Comparison of ENCODE assay signal across 8 cellular contexts in the genomic region with DNA sequence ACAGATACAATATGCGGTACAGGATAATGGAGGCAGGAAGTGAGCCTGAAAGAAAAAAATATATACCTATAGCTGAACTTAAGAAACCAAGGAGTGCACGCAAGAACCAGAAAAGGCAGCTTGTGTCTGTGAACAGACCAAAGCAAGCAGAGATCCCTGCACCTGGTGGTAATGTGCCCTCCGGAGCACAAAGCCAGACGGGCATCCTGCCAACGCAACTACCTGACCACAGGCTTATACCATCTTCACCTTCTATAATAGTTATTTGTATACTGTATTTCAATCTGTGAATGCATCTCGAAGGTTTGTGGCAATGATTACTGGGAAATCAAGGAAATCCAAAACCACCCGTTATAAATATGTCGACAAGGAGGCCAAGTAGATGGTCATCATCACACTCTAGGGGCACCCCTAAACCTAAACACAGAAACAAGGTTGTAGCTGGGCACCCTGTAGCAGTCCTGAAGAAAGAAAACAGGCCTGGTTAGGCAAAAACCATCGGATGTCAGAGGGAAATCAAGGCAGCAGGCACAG. TPM values are rescaled to one million over a fixed set of nuclear protein-coding genes. Genes with fewer than 3 reads are reported as not detected.
DNase-seq lines count a peak whose midpoint lies in the region; ATAC-seq and TF ChIP-seq lines count a peak whose summit lies in the region.

No MANE protein-coding gene starts in this region.

- no peaks in the 10 kb centered on the region for H3K9me3 ChIP-seq in prostate gland

- TF ChIP-seq POLR2A in prostate gland (IDR thresholded peaks at IDR 0.05): no peak

- no peaks in the 10 kb centered on the region for H3K4me1 ChIP-seq in prostate gland (replicated peaks)

- no peaks in the 10 kb centered on the region for H3K36me3 ChIP-seq in prostate gland

- TF ChIP-seq CTCF in AG10803 (conservative IDR thresholded peaks at IDR 0.05; ENCODE audit: low read length): no peak
- no peak for TF ChIP-seq CTCF in prostate gland (IDR thresholded peaks at IDR 0.05)

- peak overlapping the region; percentile 76 to 88 for H3K27ac ChIP-seq in prostate gland

- H3K27me3 ChIP-seq in prostate gland (replicated peaks; ENCODE audit: insufficient read depth): no peaks in the 10 kb centered on the region

- peak; percentile 8 for DNase-seq in AG10803 (ENCODE audit: low read depth)
- peak; percentile 78 for DNase-seq in OCI-M1 (lab: John Stamatoyannopoulos, UW)
- DNase-seq in activated effector memory CD4-positive, alpha-beta T cell treated with anti-CD3 and anti-CD28 coated beads, Interleukin-2, amount 50 U/mL, for 16 hours: peak; percentile 76
- DNase-seq in head of caudate nucleus: peak in 29 of 42 donors; percentile 4 to 59 (median 23)
- peak; percentile 12 for DNase-seq in prostate gland (ENCODE audit: low spot score)
- no peak for DNase-seq in NCI-H1048 (lab: John Stamatoyannopoulos, UW)

- peak; percentile 37 for ATAC-seq in GM19324 (IDR thresholded peaks at IDR 0.05; ENCODE audit: low FRiP score, unreplicated experiment)
- ATAC-seq in HG03342 (IDR thresholded peaks at IDR 0.05; ENCODE audit: unreplicated experiment): peak; percentile 20

- H3K4me3 ChIP-seq in AG10803 (ENCODE audit: low read length) (peak overlapping the region; percentile 74), prostate gland (peak overlapping the region; percentile 78 to 83)

- intact Hi-C loops in head of caudate nucleus (cut with DNase I): no loop called here
- intact Hi-C loops in prostate gland (cut with DNase I): no loop called here

- WGBS in prostate gland: 7% methylated on average over 9 of the region's 9 CpGs

RNA-seq across cellular contexts. Expression of gene FBXL4, which starts 0.8 kb away (rescaled TPM):
- 10 to 100 TPM; 21.6 to 27.1 TPM for total RNA-seq in prostate gland
